22 cellular contexts compared by ENCODE assay signal in genomic region chr11:129251067-129251466, GRCh38. TPM values are rescaled to one million over a fixed set of nuclear protein-coding genes. Genes with fewer than 3 reads are reported as not detected.
DNase-seq lines count a peak whose midpoint lies in the region; ATAC-seq and TF ChIP-seq lines count a peak whose summit lies in the region.
"Had no signal": no experiment of that assay in that cellular context is flagged by ENCODE, and none has a peak within 500 bp of the region (broad histone marks: within the 10 kb centered on the region; RNA-seq: fewer than 3 reads in every experiment).

No MANE protein-coding gene starts in this region.

- no peak overlapping the region for H3K27ac ChIP-seq in upper lobe of right lung
- H3K27ac ChIP-seq: heart right ventricle, lower lobe of right lung, vagina had no signal

- peaks cover 25% of the 10 kb centered on the region for H3K4me1 ChIP-seq in adipocyte (ENCODE audit: control insufficient read depth, insufficient read depth, low read length)
- no peaks in the 10 kb centered on the region for H3K4me1 ChIP-seq in upper lobe of right lung
- H3K4me1 ChIP-seq: lower lobe of right lung had no signal

- TF ChIP-seq CTCF in upper lobe of right lung (IDR thresholded peaks at IDR 0.05) = no peak

- no peak overlapping the region for H3K9ac ChIP-seq in adipocyte (ENCODE audit: low read length)

- intact Hi-C loops in upper lobe of right lung (cut with DNase I) = no loop called here

- H3K9me3 ChIP-seq in adipocyte (ENCODE audit: control insufficient read depth, low read length) (no peaks in the 10 kb centered on the region), upper lobe of right lung (no peaks in the 10 kb centered on the region)
- H3K9me3 ChIP-seq: Caco-2, heart right ventricle, lower lobe of right lung, vagina had no signal

- no peak for ATAC-seq in upper lobe of right lung
- ATAC-seq in GM21367 (IDR thresholded peaks at IDR 0.05; ENCODE audit: unreplicated experiment) = no peak
- ATAC-seq: activated naive CD8-positive, alpha-beta T cell treated with anti-CD3 and anti-CD28 coated beads, Interleukin-2, amount 50 U/mL, for 24 hours; esophagus mucosa; heart right ventricle; lower lobe of right lung had no signal

- DNase-seq in Daoy (ENCODE audit: low read depth) = peak; percentile 11
- peak; percentile 58 for DNase-seq in HT1080 (ENCODE audit: low read depth)
- peak; percentile 60 for DNase-seq in adipocyte (ENCODE audit: low read depth)
- DNase-seq in iris pigment epithelial cell (ENCODE audit: low read depth) = peak; percentile 70
- no peak for DNase-seq in NCI-H1105 (lab: John Stamatoyannopoulos, UW)
- no peak for DNase-seq in upper lobe of right lung
- DNase-seq in retina = no peak
- DNase-seq: activated CD8-positive, alpha-beta memory T cell treated with anti-CD3 and anti-CD28 coated beads for 24 hours; activated naive CD8-positive, alpha-beta T cell treated with anti-CD3 and anti-CD28 coated beads, Interleukin-2, amount 50 U/mL, for 24 hours; AML-193; Caco-2; GDM1; heart right ventricle; immature natural killer cell; Kasumi-1; lower lobe of right lung; NCI-H1436 treated with DMSO at 0.1 percent for 48 hours; NCI-H748 treated with DMSO at 0.1 percent for 48 hours; stimulated activated CD4-positive, alpha-beta T cell treated with anti-CD3 and anti-CD28 coated beads, Interleukin-4, amount 100 ng/mL, for 4 hours had no signal

- no peaks in the 10 kb centered on the region for H3K36me3 ChIP-seq in adipocyte (ENCODE audit: control insufficient read depth, insufficient read depth, low read length, severe bottlenecking)
- no peaks in the 10 kb centered on the region for H3K36me3 ChIP-seq in upper lobe of right lung
- H3K36me3 ChIP-seq: heart right ventricle, lower lobe of right lung, vagina had no signal

- H3K27me3 ChIP-seq in adipocyte (replicated peaks; ENCODE audit: control insufficient read depth, insufficient read depth, low read length) (no peaks in the 10 kb centered on the region), upper lobe of right lung (no peaks in the 10 kb centered on the region)
- H3K27me3 ChIP-seq: heart right ventricle, vagina had no signal

- H3K4me3 ChIP-seq in adipocyte (ENCODE audit: low read length) (no peak overlapping the region), upper lobe of right lung (no peak overlapping the region)
- H3K4me3 ChIP-seq: heart right ventricle, lower lobe of right lung, vagina had no signal

RNA-seq across cellular contexts. Expression of gene ARHGAP32, which starts 58.9 kb away (rescaled TPM):
- total RNA-seq in Daoy (2014; rRNA removed; shearing (Covaris generic)) = 2.8 and 5.9 TPM in 2 replicates
- total RNA-seq in HT1080 (2014; rRNA removed; shearing (Covaris generic)) = 8.1 and 9.6 TPM in 2 replicates
- polyA plus RNA-seq in HT1080 (2015; cell fraction: cytosol; rRNA removed) = 5.4 and 6.6 TPM in 2 replicates
- polyA plus RNA-seq in HT1080 (2015; cell fraction: nucleus; rRNA removed) = 13.7 and 16.6 TPM in 2 replicates
- total RNA-seq in upper lobe of right lung = 25.7 TPM

Comparison
In these comparisons a context has a peak if more than half of its experiments do, and no peak if none do; other contexts are left out.
1. DNase-seq: peak in Daoy (single experiment), HT1080 (single experiment), adipocyte (single experiment) and iris pigment epithelial cell (single experiment); none in NCI-H1105 (single experiment), upper lobe of right lung (single experiment) and retina (single experiment).